ENCODE assay signal across 13 cellular contexts in the genomic region with DNA sequence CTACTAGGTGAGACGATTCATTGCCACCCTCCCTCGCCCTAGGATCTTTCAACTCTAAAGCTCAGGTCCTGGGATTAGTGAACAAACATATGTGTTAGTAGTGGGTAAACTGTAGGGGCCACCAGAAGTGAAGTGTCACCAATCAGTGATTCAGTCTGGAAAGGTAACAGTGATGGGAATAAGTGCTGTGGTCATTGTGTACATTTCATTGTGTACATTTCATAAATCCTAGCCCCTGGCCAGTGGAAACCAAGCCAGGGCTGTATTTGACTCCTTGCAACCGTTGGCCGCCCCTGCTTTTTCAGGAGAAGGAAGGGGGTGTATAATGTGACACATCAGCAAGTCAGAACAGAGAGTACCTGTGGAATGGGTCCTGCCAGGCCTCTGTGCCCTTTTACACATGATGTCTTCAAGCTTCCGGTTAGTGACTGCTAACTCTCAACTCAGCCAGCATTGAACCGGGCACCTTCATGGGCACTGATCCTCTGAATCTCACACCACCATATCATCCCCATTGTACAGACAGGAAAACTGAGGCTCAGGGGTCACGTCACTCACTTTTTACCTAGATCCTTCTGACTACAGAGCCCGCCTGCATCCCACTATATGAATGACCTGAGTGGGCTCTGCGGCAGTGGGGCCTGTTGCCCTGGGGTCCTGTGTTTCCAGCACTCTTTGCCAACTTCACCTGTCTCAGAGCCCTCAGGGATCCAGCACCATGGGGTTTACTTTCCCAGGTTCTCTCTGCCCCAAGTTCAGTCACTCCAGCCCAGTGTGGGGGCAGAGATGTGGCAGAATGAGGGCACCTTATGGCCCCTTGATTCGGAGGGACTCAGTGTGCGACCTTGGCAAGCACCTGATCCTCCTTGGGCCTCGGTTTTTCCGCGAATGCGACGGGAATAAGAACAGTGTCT.
"Had no signal": no experiment of that assay in that cellular context is flagged by ENCODE, and none has a peak within 500 bp of the region (broad histone marks: within the 10 kb centered on the region; RNA-seq: fewer than 3 reads in every experiment).

No MANE protein-coding gene starts in this region.

- H3K4me3 Mint-ChIP-seq: activated naive CD4-positive, alpha-beta T cell treated with anti-CD3 and anti-CD28 coated beads, Interleukin-2, amount 50 U/mL, for 24 hours; activated T-cell treated with anti-CD3 and anti-CD28 coated beads, Interleukin-2, amount 50 U/mL, for 72 hours; natural killer cell; stimulated activated memory B cell treated with anti-CD40 and anti-IgM and Interleukin-4, amounts not matched to agents 10 μg/mL and 1 μg/mL and 100 μg/mL, for 72 hours had no signal

- H3K27ac ChIP-seq: ascending aorta, thoracic aorta had no signal

- H3K27ac Mint-ChIP-seq: activated naive CD4-positive, alpha-beta T cell treated with anti-CD3 and anti-CD28 coated beads, Interleukin-2, amount 50 U/mL, for 24 hours; activated T-cell treated with anti-CD3 and anti-CD28 coated beads, Interleukin-2, amount 50 U/mL, for 72 hours; natural killer cell; stimulated activated memory B cell treated with anti-CD40 and anti-IgM and Interleukin-4, amounts not matched to agents 10 μg/mL and 1 μg/mL and 100 μg/mL, for 72 hours had no signal

- DNase-seq: activated CD4-positive, alpha-beta T cell treated with anti-CD3 and anti-CD28 coated beads, Interleukin-2, amount 50 U/mL, for 1 hour; activated effector memory CD4-positive, alpha-beta T cell treated with anti-CD3 and anti-CD28 coated beads, Interleukin-2, amount 50 U/mL, for 16 hours; activated T-cell treated with anti-CD3 and anti-CD28 coated beads, Interleukin-2, amount 50 U/mL, for 72 hours; effector CD8-positive, alpha-beta T cell; natural killer cell; stimulated activated CD4-positive, alpha-beta T cell treated with anti-CD3 and anti-CD28 coated beads, Interleukin-4, amount 100 ng/mL, for 4 hours; T1000 had no signal

- H3K27me3 Mint-ChIP-seq: activated naive CD4-positive, alpha-beta T cell treated with anti-CD3 and anti-CD28 coated beads, Interleukin-2, amount 50 U/mL, for 24 hours; stimulated activated memory B cell treated with anti-CD40 and anti-IgM and Interleukin-4, amounts not matched to agents 10 μg/mL and 1 μg/mL and 100 μg/mL, for 72 hours had no signal

- ATAC-seq: activated CD4-positive, CD25-positive, alpha-beta regulatory T cell treated with anti-CD3 and anti-CD28 coated beads, Interleukin-2, amount 50 U/mL, for 24 hours; activated T-cell treated with anti-CD3 and anti-CD28 coated beads, Interleukin-2, amount 50 U/mL, for 72 hours; natural killer cell; stimulated activated memory B cell treated with anti-CD40 and anti-IgM and Interleukin-4, amounts not matched to agents 10 μg/mL and 1 μg/mL and 100 μg/mL, for 72 hours had no signal

- H3K4me3 ChIP-seq: ascending aorta, thoracic aorta had no signal

- H3K4me1 Mint-ChIP-seq: activated naive CD4-positive, alpha-beta T cell treated with anti-CD3 and anti-CD28 coated beads, Interleukin-2, amount 50 U/mL, for 24 hours; natural killer cell; stimulated activated memory B cell treated with anti-CD40 and anti-IgM and Interleukin-4, amounts not matched to agents 10 μg/mL and 1 μg/mL and 100 μg/mL, for 72 hours had no signal

- H3K27me3 ChIP-seq: ascending aorta, spleen had no signal

- H3K9me3 ChIP-seq: thoracic aorta had no signal

- H3K4me1 ChIP-seq: ascending aorta had no signal

- H3K9me3 Mint-ChIP-seq: activated naive CD4-positive, alpha-beta T cell treated with anti-CD3 and anti-CD28 coated beads, Interleukin-2, amount 50 U/mL, for 24 hours; activated T-cell treated with anti-CD3 and anti-CD28 coated beads, Interleukin-2, amount 50 U/mL, for 72 hours; natural killer cell had no signal

- H3K36me3 Mint-ChIP-seq: activated naive CD4-positive, alpha-beta T cell treated with anti-CD3 and anti-CD28 coated beads, Interleukin-2, amount 50 U/mL, for 24 hours; natural killer cell; stimulated activated memory B cell treated with anti-CD40 and anti-IgM and Interleukin-4, amounts not matched to agents 10 μg/mL and 1 μg/mL and 100 μg/mL, for 72 hours had no signal

- H3K36me3 ChIP-seq: ascending aorta, spleen, thoracic aorta had no signal
